Comparison of ENCODE assay signal across 18 cellular contexts in the genomic region with DNA sequence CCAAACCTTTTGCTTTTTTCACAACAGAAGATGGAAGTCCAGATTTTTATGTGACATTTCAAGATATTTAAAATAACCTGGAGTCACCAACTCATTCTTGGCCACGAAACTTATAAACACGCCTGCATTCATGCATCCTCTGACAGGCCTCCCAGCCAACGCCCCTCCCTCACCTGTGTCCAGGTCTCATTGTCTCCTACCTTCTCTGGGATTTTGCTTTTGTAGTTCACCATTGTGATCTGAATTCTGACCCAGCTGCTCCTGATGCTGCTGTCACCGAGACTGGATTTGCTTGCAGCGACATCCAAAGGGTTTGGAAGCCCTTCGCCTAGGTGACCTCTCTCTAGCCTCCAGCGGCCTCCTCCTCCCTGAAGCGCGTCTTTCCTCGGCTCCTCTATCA. TPM values are rescaled to one million over a fixed set of nuclear protein-coding genes. Genes with fewer than 3 reads are reported as not detected.
A peak's percentile ranks its signal among the peaks of the same experiment; 100 is the strongest.
DNase-seq lines count a peak whose midpoint lies in the region; ATAC-seq and TF ChIP-seq lines count a peak whose summit lies in the region.
"Had no signal": no experiment of that assay in that cellular context is flagged by ENCODE, and none has a peak within 500 bp of the region (broad histone marks: within the 10 kb centered on the region; RNA-seq: fewer than 3 reads in every experiment).

No MANE protein-coding gene starts in this region.

- H3K27ac ChIP-seq in neutrophil (peak overlapping the region; percentile 6), spleen (no peak overlapping the region)
- H3K27ac ChIP-seq: 22Rv1; A549; BLaER1 treated with 17β-estradiol and CSF1 and Interleukin-3, amounts not matched to agents 10 nM and 100 nM; C4-2B had no signal

- peaks cover 45% of the 10 kb centered on the region for H3K36me3 ChIP-seq in neutrophil
- peaks cover 0 to 43% (median 20%) of the 10 kb centered on the region in 6 donors for H3K36me3 ChIP-seq in spleen

- no peak for ATAC-seq in T-helper 17 cell
- ATAC-seq: A549; CD8-positive, alpha-beta T cell had no signal

- WGBS in spleen, 5 donors, result 88 to 95% (median 90%) methylated on average over 10 of the region's 10 CpGs

- H3K9me3 ChIP-seq in T-helper 17 cell (ENCODE audit: control insufficient read depth, low read length, poor library complexity, severe bottlenecking), result no peaks in the 10 kb centered on the region
- no peaks in the 10 kb centered on the region for H3K9me3 ChIP-seq in neutrophil
- no peaks in the 10 kb centered on the region for H3K9me3 ChIP-seq in spleen
- H3K9me3 ChIP-seq: A549, Caco-2 had no signal

- H3K4me1 Mint-ChIP-seq in T-helper 17 cell, result no peaks in the 10 kb centered on the region
- H3K4me1 Mint-ChIP-seq: B cell had no signal

- peak overlapping the region; percentile 84 for H3K27ac Mint-ChIP-seq in T-helper 17 cell
- H3K27ac Mint-ChIP-seq: CD4-positive, alpha-beta T cell; CD8-positive, alpha-beta T cell had no signal

- H3K27me3 ChIP-seq in neutrophil (no peaks in the 10 kb centered on the region), spleen (replicated peaks in 1 of 7) (no peaks in the 10 kb centered on the region)
- H3K27me3 ChIP-seq: BLaER1 treated with 17β-estradiol and CSF1 and Interleukin-3, amounts not matched to agents 10 nM and 100 nM had no signal

- peaks cover 11% of the 10 kb centered on the region for H3K27me3 Mint-ChIP-seq in T-helper 17 cell
- H3K27me3 Mint-ChIP-seq: CD4-positive, alpha-beta T cell had no signal

- no peak for TF ChIP-seq CTCF in neutrophil (IDR thresholded peaks at IDR 0.05)
- TF ChIP-seq CTCF in spleen (IDR thresholded peaks at IDR 0.05 in 8 of 11, conservative IDR thresholded peaks at IDR 0.05 in 3 of 11), result no peak

- DNase-seq in T-helper 17 cell (no peak), spleen (peak; percentile 43), NCI-H187 treated with DMSO at 0.1 percent for 48 hours (lab: John Stamatoyannopoulos, UW) (no peak)
- no peak for DNase-seq in stimulated activated CD4-positive, alpha-beta T cell treated with anti-CD3 and anti-CD28 coated beads, Interleukin-12 subunit alpha, Interleukin-12 subunit beta, amount 100 ng/mL, for 4 hours
- DNase-seq: AML-193; Caco-2; Calu3; CD4-positive, alpha-beta T cell; CD8-positive, alpha-beta T cell; DMS79 treated with DMSO at 0.1 percent for 48 hours; GF-D8 had no signal

- H3K36me3 Mint-ChIP-seq in T-helper 17 cell (ENCODE audit: low read depth), result no peaks in the 10 kb centered on the region

- intact Hi-C loops in spleen (cut with DNase I; ENCODE audit: low total_unique reads), result no loop called here

- no peaks in the 10 kb centered on the region for H3K4me1 ChIP-seq in neutrophil (ENCODE audit: control insufficient read depth in 1 of 2, insufficient read depth in 1 of 2, low read depth in 1 of 2, low read length in 1 of 2)
- H3K4me1 ChIP-seq in spleen, result no peaks in the 10 kb centered on the region
- H3K4me1 ChIP-seq: A549; BLaER1 treated with 17β-estradiol and CSF1 and Interleukin-3, amounts not matched to agents 10 nM and 100 nM; Caco-2 had no signal

- H3K4me3 ChIP-seq in neutrophil (ENCODE audit: low read depth in 1 of 2, low read length in 1 of 2) (no peak overlapping the region), spleen (no peak overlapping the region)
- H3K4me3 ChIP-seq: A549; BLaER1 treated with 17β-estradiol and CSF1 and Interleukin-3, amounts not matched to agents 10 nM and 100 nM had no signal

- TF ChIP-seq POLR2A in spleen (IDR thresholded peaks at IDR 0.05), result no peak

- H3K4me3 Mint-ChIP-seq in T-helper 17 cell, result no peak overlapping the region
- H3K4me3 Mint-ChIP-seq: B cell; CD4-positive, alpha-beta T cell; CD8-positive, alpha-beta T cell had no signal

RNA-seq across cellular contexts. Expression of a gene that starts 10.8 kb away (rescaled TPM):
- 1 to 10 TPM; 3.3 to 8.4 TPM for total RNA-seq in T-helper 17 cell
- total RNA-seq in spleen, result 10 to 100 TPM; 25.5 to 48.5 (median 37.6) TPM
- 10 to 100 TPM in 2 of 3 donors, 1 to 10 TPM in 1; 6.0 to 15.2 (median 12.8) TPM for polyA plus RNA-seq in spleen
- total RNA-seq: A172 had no signal
